8 cellular contexts compared by ENCODE assay signal in genomic region chr18:33579147-33579867, GRCh38. TPM values are rescaled to one million over a fixed set of nuclear protein-coding genes. Genes with fewer than 3 reads are reported as not detected.
DNase-seq lines count a peak whose midpoint lies in the region; ATAC-seq and TF ChIP-seq lines count a peak whose summit lies in the region.

No MANE protein-coding gene starts in this region.

- no peaks in the 10 kb centered on the region for H3K9me3 ChIP-seq in psoas muscle

- intact Hi-C loops in psoas muscle (cut with DNase I) = no loop called here

- in situ Hi-C loops in G401 (cut with HindIII; ENCODE audit: low sequenced_read_pairs) = no loop called here

- peak overlapping the region; percentile 56 for H3K4me3 ChIP-seq in psoas muscle

- TF ChIP-seq CTCF in psoas muscle (IDR thresholded peaks at IDR 0.05) = no peak

- no peaks in the 10 kb centered on the region for H3K36me3 ChIP-seq in psoas muscle (ENCODE audit: insufficient read depth in 1 of 2, low read depth in 1 of 2)

- 13 to 22% (median 14%) methylated on average over 22 of the region's 22 CpGs for WGBS in psoas muscle, 3 donors

- H3K27me3 ChIP-seq in psoas muscle (ENCODE audit: insufficient read depth in 3 of 3, low read length in 2 of 3) = peaks cover 0 to 48% (median 12%) of the 10 kb centered on the region in 3 donors

- no peaks in the 10 kb centered on the region for H3K4me1 ChIP-seq in psoas muscle

- peak in 1 of 4 donors; percentile 21 for ATAC-seq in psoas muscle

- no peak overlapping the region for H3K27ac ChIP-seq in psoas muscle

- peak; percentile 11 for DNase-seq in G401 (ENCODE audit: low spot score)
- peak; percentile 24 for DNase-seq in NCI-H82 treated with DMSO at 0.1 percent for 48 hours (lab: John Stamatoyannopoulos, UW; ENCODE audit: unreplicated experiment)
- peak; percentile 53 for DNase-seq in globus pallidus (ENCODE audit: low spot score)
- DNase-seq in psoas muscle = no peak
- DNase-seq in HT-29 (ENCODE audit: low spot score) = no peak
- DNase-seq in DMS114 treated with DMSO at 0.1 percent for 48 hours (lab: John Stamatoyannopoulos, UW; ENCODE audit: unreplicated experiment) = no peak
- DNase-seq in dedifferentiated amniotic fluid mesenchymal stem cell (ENCODE audit: extremely low spot score) = no peak
- DNase-seq in T1000 (lab: John Stamatoyannopoulos, UW) = no peak

RNA-seq across cellular contexts. Expression of gene ASXL3, which starts 1.3 kb away (rescaled TPM):
- total RNA-seq in G401 (2014; rRNA removed; shearing (Covaris generic)) = not detected in 2 replicates
- under 1 TPM; 0.08 to 0.41 (median 0.17) TPM for total RNA-seq in psoas muscle
- polyA plus RNA-seq in psoas muscle = under 1 TPM in 1 of 3 donors, not detected in 2; 0.01 TPM
- total RNA-seq in HT-29 (2014; rRNA removed; shearing (Covaris generic)) = not detected in 2 replicates

Comparison
In these comparisons a context has a peak if more than half of its experiments do, and no peak if none do; other contexts are left out.
1. DNase-seq: peak in G401 (single experiment), NCI-H82 treated with DMSO at 0.1 percent for 48 hours (single experiment) and globus pallidus (single experiment); none in psoas muscle (0 of 2), HT-29 (single experiment), DMS114 treated with DMSO at 0.1 percent for 48 hours (single experiment), dedifferentiated amniotic fluid mesenchymal stem cell (single experiment) and T1000 (single experiment).